Comparison of ENCODE assay signal across 8 cellular contexts in genomic region chr19:50669319-50670101, GRCh38. TPM values are rescaled to one million over a fixed set of nuclear protein-coding genes. Genes with fewer than 3 reads are reported as not detected.
DNase-seq lines count a peak whose midpoint lies in the region; ATAC-seq and TF ChIP-seq lines count a peak whose summit lies in the region.

No MANE protein-coding gene starts in this region.

- H3K27ac ChIP-seq in C4-2B (no peak overlapping the region), neural progenitor cell (no peak overlapping the region), ovary (no peak overlapping the region)

- no peaks in the 10 kb centered on the region for H3K79me2 ChIP-seq in neural progenitor cell (ENCODE audit: low read depth)

- no peaks in the 10 kb centered on the region for H3K36me3 ChIP-seq in neural progenitor cell
- no peaks in the 10 kb centered on the region for H3K36me3 ChIP-seq in ovary

- no peaks in the 10 kb centered on the region for H3K9me3 ChIP-seq in neural progenitor cell (ENCODE audit: low read depth)
- H3K9me3 ChIP-seq in ovary = no peaks in the 10 kb centered on the region

- no peak overlapping the region for H3K27ac Mint-ChIP-seq in T-helper 2 cell treated with Interferon-gamma antibody and Interleukin-4, amounts not matched to agents 5 μg/mL and 100 μg/mL, for 36 hours
- H3K27ac Mint-ChIP-seq in neural progenitor cell = peak overlapping the region; percentile 50

- H3K4me1 ChIP-seq in neural progenitor cell = no peaks in the 10 kb centered on the region
- H3K4me1 ChIP-seq in ovary (ENCODE audit: insufficient read depth) = no peaks in the 10 kb centered on the region

- no peak overlapping the region for H3K4me2 ChIP-seq in neural progenitor cell

- TF ChIP-seq CTCF in C4-2B (conservative IDR thresholded peaks at IDR 0.05) = peak; percentile 93
- TF ChIP-seq CTCF in neural progenitor cell (IDR thresholded peaks at IDR 0.05) = peak; percentile 71
- no peak for TF ChIP-seq CTCF in ovary (IDR thresholded peaks at IDR 0.05)

- DNase-seq in HEK293T (ENCODE audit: extremely low spot score) (peak; percentile 60), cerebellum (ENCODE audit: low spot score) (peak; percentile 63), neural progenitor cell (ENCODE audit: low spot score) (no peak), ovary (no peak), NCI-H2171 (lab: John Stamatoyannopoulos, UW) (no peak)
- peak; percentile 19 for DNase-seq in T-helper 2 cell treated with Interferon-gamma antibody and Interleukin-4, amounts not matched to agents 5 μg/mL and 100 μg/mL, for 36 hours (ENCODE audit: low spot score)

- H3K27me3 Mint-ChIP-seq in T-helper 2 cell treated with Interferon-gamma antibody and Interleukin-4, amounts not matched to agents 5 μg/mL and 100 μg/mL, for 36 hours (ENCODE audit: low read depth) = peaks cover 50% of the 10 kb centered on the region
- peaks cover 32% of the 10 kb centered on the region for H3K27me3 Mint-ChIP-seq in neural progenitor cell (ENCODE audit: insufficient read depth, low read depth)

- no peaks in the 10 kb centered on the region for H3K9me3 Mint-ChIP-seq in T-helper 2 cell treated with Interferon-gamma antibody and Interleukin-4, amounts not matched to agents 5 μg/mL and 100 μg/mL, for 36 hours
- H3K9me3 Mint-ChIP-seq in neural progenitor cell = no peaks in the 10 kb centered on the region

- 43 to 48% (median 44%) methylated on average over 23 of the region's 23 CpGs for WGBS in ovary, 3 donors

- no peaks in the 10 kb centered on the region for H3K4me1 Mint-ChIP-seq in T-helper 2 cell treated with Interferon-gamma antibody and Interleukin-4, amounts not matched to agents 5 μg/mL and 100 μg/mL, for 36 hours (ENCODE audit: low read depth)
- H3K4me1 Mint-ChIP-seq in neural progenitor cell = peaks cover 18% of the 10 kb centered on the region

- no peaks in the 10 kb centered on the region for H4K20me1 ChIP-seq in neural progenitor cell (ENCODE audit: low read depth)

- H3F3A ChIP-seq in neural progenitor cell (ENCODE audit: low read depth) = no peaks in the 10 kb centered on the region

- H3K36me3 Mint-ChIP-seq in T-helper 2 cell treated with Interferon-gamma antibody and Interleukin-4, amounts not matched to agents 5 μg/mL and 100 μg/mL, for 36 hours (ENCODE audit: low read depth) = no peaks in the 10 kb centered on the region
- peaks cover 2% of the 10 kb centered on the region for H3K36me3 Mint-ChIP-seq in neural progenitor cell

- no peak for TF ChIP-seq EP300 in ovary (IDR thresholded peaks at IDR 0.05)

- CTCF ChIA-PET in HEK293T (lab: Yijun Ruan, JAX) = interaction anchor here (0.5 to 2.0 kb wide), 11 partner anchors 9 to 1084 kb away, joined by 3 to 10 read pairs (median 5); no protein-coding TSS in a partner anchor

- H3K4me3 ChIP-seq in neural progenitor cell = no peak overlapping the region
- no peak overlapping the region for H3K4me3 ChIP-seq in ovary

- POLR2A ChIA-PET in HEK293T (lab: Yijun Ruan, JAX) = interaction anchor here (1.0 to 1.3 kb wide), 2 partner anchors 30 to 55 kb away, joined by 3 read pairs; no protein-coding TSS in a partner anchor

- no peak for TF ChIP-seq POLR2A in ovary (IDR thresholded peaks at IDR 0.05)

- no peak overlapping the region for H3K9ac ChIP-seq in neural progenitor cell

- ATAC-seq in GM18868 (IDR thresholded peaks at IDR 0.05; ENCODE audit: unreplicated experiment) = no peak

- H2AFZ ChIP-seq in neural progenitor cell (replicated peaks) = no peak overlapping the region

- H3K27me3 ChIP-seq in neural progenitor cell (peaks cover 72% of the 10 kb centered on the region), ovary (no peaks in the 10 kb centered on the region)

- no peak overlapping the region for H3K4me3 Mint-ChIP-seq in T-helper 2 cell treated with Interferon-gamma antibody and Interleukin-4, amounts not matched to agents 5 μg/mL and 100 μg/mL, for 36 hours
- peak overlapping the region; percentile 72 for H3K4me3 Mint-ChIP-seq in neural progenitor cell

- intact Hi-C loops in ovary (cut with DNase I) = no loop called here

TF ChIP-seq in HEK293T, 16 proteins besides CTCF, POLR2A, EP300 and RAD21:
- TF ChIP-seq TARDBP (IDR thresholded peaks at IDR 0.05) (peak; percentile 83), NFRKB (IDR thresholded peaks at IDR 0.05) (no peak)

RNA-seq across cellular contexts. Expression of gene C19orf81, which starts 20.3 kb away (rescaled TPM):
- total RNA-seq in cerebellum = 2.1 TPM
- total RNA-seq in neural progenitor cell (ENCODE audit: low replicate concordance) = 1.3 and 6.0 TPM in 2 replicates
- total RNA-seq in ovary = 10 to 100 TPM in 1 of 7 donors, 1 to 10 TPM in 3, not detected in 3; 1.1 to 12.6 (median 2.1) TPM
- polyA plus RNA-seq in ovary = not detected

RNA-seq across cellular contexts. Expression of gene SYT3, which starts 29.8 kb away (rescaled TPM):
- total RNA-seq in cerebellum (13.0 TPM), neural progenitor cell (ENCODE audit: low replicate concordance) (0.41 and 1.1 TPM in 2 replicates), ovary (under 1 TPM in 1 of 7 donors, not detected in 6; 0.08 TPM)
- polyA plus RNA-seq in ovary = under 1 TPM; 0.10 to 0.32 TPM

RNA-seq across cellular contexts. Expression of gene SHANK1, which starts 50.1 kb away (rescaled TPM):
- total RNA-seq in cerebellum (19.3 TPM), neural progenitor cell (ENCODE audit: low replicate concordance) (1.4 and 2.3 TPM in 2 replicates), ovary (10 to 100 TPM in 1 of 7 donors, 1 to 10 TPM in 5, under 1 TPM in 1; 0.72 to 11.1 (median 4.0) TPM)
- 1 to 10 TPM in 1 of 2 donors, under 1 TPM in 1; 0.20 to 1.1 TPM for polyA plus RNA-seq in ovary

RNA-seq across cellular contexts. Expression of gene CLEC11A, which starts 53.7 kb away (rescaled TPM):
- total RNA-seq in cerebellum = 4.4 TPM
- 0.09 and 3.4 TPM in 2 replicates for total RNA-seq in neural progenitor cell (ENCODE audit: low replicate concordance)
- 100 to 1,000 TPM in 1 of 7 donors, 10 to 100 TPM in 6; 17.3 to 120 (median 33.8) TPM for total RNA-seq in ovary
- 10 to 100 TPM in 1 of 2 donors, 1 to 10 TPM in 1; 3.8 to 27.9 TPM for polyA plus RNA-seq in ovary

Comparison
In these comparisons a context has a peak if more than half of its experiments do, and no peak if none do; other contexts are left out.
1. CTCF ChIP-seq: peak in C4-2B (single experiment) and neural progenitor cell (single experiment); none in ovary (0 of 3).
2. DNase-seq: peak in HEK293T (single experiment), T-helper 2 cell treated with Interferon-gamma antibody and Interleukin-4, amounts not matched to agents 5 μg/mL and 100 μg/mL, for 36 hours (single experiment) and cerebellum (single experiment); none in neural progenitor cell (single experiment), ovary (0 of 5) and NCI-H2171 (single experiment).